Comparison of ENCODE assay signal across 2 cellular contexts in genomic region chr9:125681657-125682056, GRCh38.
TF ChIP-seq lines count a peak whose summit lies in the region.

No MANE protein-coding gene starts in this region.

TF ChIP-seq in HepG2, 621 proteins besides CTCF, POLR2A, EP300 and RAD21 (continued from another document and continues in another):
- TF ChIP-seq, protein P1, sequence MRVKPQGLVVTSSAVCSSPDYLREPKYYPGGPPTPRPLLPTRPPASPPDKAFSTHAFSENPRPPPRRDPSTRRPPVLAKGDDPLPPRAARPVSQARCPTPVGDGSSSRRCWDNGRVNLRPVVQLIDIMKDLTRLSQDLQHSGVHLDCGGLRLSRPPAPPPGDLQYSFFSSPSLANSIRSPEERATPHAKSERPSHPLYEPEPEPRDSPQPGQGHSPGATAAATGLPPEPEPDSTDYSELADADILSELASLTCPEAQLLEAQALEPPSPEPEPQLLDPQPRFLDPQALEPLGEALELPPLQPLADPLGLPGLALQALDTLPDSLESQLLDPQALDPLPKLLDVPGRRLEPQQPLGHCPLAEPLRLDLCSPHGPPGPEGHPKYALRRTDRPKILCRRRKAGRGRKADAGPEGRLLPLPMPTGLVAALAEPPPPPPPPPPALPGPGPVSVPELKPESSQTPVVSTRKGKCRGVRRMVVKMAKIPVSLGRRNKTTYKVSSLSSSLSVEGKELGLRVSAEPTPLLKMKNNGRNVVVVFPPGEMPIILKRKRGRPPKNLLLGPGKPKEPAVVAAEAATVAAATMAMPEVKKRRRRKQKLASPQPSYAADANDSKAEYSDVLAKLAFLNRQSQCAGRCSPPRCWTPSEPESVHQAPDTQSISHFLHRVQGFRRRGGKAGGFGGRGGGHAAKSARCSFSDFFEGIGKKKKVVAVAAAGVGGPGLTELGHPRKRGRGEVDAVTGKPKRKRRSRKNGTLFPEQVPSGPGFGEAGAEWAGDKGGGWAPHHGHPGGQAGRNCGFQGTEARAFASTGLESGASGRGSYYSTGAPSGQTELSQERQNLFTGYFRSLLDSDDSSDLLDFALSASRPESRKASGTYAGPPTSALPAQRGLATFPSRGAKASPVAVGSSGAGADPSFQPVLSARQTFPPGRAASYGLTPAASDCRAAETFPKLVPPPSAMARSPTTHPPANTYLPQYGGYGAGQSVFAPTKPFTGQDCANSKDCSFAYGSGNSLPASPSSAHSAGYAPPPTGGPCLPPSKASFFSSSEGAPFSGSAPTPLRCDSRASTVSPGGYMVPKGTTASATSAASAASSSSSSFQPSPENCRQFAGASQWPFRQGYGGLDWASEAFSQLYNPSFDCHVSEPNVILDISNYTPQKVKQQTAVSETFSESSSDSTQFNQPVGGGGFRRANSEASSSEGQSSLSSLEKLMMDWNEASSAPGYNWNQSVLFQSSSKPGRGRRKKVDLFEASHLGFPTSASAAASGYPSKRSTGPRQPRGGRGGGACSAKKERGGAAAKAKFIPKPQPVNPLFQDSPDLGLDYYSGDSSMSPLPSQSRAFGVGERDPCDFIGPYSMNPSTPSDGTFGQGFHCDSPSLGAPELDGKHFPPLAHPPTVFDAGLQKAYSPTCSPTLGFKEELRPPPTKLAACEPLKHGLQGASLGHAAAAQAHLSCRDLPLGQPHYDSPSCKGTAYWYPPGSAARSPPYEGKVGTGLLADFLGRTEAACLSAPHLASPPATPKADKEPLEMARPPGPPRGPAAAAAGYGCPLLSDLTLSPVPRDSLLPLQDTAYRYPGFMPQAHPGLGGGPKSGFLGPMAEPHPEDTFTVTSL (CRISPR knock-in tag; IDR thresholded peaks at IDR 0.05; ENCODE audit: borderline replicate concordance) = peak; percentile 16; the same call in 1 of the 2 replicates
- TF ChIP-seq MIXL1 (CRISPR knock-in tag; IDR thresholded peaks at IDR 0.05) = no peak
- TF ChIP-seq PLSCR1 (CRISPR knock-in tag; IDR thresholded peaks at IDR 0.05; ENCODE audit: borderline replicate concordance) = no peak
- no peak for TF ChIP-seq MEIS1 (CRISPR knock-in tag; IDR thresholded peaks at IDR 0.05; ENCODE audit: borderline replicate concordance)
- TF ChIP-seq, protein P2, sequence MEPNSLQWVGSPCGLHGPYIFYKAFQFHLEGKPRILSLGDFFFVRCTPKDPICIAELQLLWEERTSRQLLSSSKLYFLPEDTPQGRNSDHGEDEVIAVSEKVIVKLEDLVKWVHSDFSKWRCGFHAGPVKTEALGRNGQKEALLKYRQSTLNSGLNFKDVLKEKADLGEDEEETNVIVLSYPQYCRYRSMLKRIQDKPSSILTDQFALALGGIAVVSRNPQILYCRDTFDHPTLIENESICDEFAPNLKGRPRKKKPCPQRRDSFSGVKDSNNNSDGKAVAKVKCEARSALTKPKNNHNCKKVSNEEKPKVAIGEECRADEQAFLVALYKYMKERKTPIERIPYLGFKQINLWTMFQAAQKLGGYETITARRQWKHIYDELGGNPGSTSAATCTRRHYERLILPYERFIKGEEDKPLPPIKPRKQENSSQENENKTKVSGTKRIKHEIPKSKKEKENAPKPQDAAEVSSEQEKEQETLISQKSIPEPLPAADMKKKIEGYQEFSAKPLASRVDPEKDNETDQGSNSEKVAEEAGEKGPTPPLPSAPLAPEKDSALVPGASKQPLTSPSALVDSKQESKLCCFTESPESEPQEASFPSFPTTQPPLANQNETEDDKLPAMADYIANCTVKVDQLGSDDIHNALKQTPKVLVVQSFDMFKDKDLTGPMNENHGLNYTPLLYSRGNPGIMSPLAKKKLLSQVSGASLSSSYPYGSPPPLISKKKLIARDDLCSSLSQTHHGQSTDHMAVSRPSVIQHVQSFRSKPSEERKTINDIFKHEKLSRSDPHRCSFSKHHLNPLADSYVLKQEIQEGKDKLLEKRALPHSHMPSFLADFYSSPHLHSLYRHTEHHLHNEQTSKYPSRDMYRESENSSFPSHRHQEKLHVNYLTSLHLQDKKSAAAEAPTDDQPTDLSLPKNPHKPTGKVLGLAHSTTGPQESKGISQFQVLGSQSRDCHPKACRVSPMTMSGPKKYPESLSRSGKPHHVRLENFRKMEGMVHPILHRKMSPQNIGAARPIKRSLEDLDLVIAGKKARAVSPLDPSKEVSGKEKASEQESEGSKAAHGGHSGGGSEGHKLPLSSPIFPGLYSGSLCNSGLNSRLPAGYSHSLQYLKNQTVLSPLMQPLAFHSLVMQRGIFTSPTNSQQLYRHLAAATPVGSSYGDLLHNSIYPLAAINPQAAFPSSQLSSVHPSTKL (CRISPR knock-in tag; IDR thresholded peaks at IDR 0.05) = 0 out of 2 replicates have a peak, but pooled peaks have one; percentile 7
- peak; percentile 30; the same call in 1 of the 2 replicates for TF ChIP-seq ZNF501 (CRISPR knock-in tag; IDR thresholded peaks at IDR 0.05)
- no peak for TF ChIP-seq ATF6 (CRISPR knock-in tag; conservative IDR thresholded peaks at IDR 0.05)
- TF ChIP-seq, protein P3, sequence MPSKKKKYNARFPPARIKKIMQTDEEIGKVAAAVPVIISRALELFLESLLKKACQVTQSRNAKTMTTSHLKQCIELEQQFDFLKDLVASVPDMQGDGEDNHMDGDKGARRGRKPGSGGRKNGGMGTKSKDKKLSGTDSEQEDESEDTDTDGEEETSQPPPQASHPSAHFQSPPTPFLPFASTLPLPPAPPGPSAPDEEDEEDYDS (CRISPR knock-in tag; IDR thresholded peaks at IDR 0.05) = no peak
- no peak for TF ChIP-seq ZNF260 (CRISPR knock-in tag; IDR thresholded peaks at IDR 0.05; ENCODE audit: borderline replicate concordance, low read depth)
- no peak for TF ChIP-seq ZNF780A (CRISPR knock-in tag; IDR thresholded peaks at IDR 0.05)
- TF ChIP-seq ZNF44 (CRISPR knock-in tag; IDR thresholded peaks at IDR 0.05) = no peak
- TF ChIP-seq TBX2 (CRISPR knock-in tag; IDR thresholded peaks at IDR 0.05; ENCODE audit: borderline replicate concordance) = peak; percentile 21; the same call in 1 of the 2 replicates

TF ChIP-seq in WTC11, 78 proteins besides CTCF, POLR2A, EP300 and RAD21 (continued from another document):
- TF ChIP-seq SMAD4 (CRISPR knock-in tag; IDR thresholded peaks at IDR 0.05) (no peak), EMX1 (CRISPR knock-in tag; IDR thresholded peaks at IDR 0.05) (no peak), ATF6 (CRISPR knock-in tag; IDR thresholded peaks at IDR 0.05) (no peak)
- TF ChIP-seq, protein P4, sequence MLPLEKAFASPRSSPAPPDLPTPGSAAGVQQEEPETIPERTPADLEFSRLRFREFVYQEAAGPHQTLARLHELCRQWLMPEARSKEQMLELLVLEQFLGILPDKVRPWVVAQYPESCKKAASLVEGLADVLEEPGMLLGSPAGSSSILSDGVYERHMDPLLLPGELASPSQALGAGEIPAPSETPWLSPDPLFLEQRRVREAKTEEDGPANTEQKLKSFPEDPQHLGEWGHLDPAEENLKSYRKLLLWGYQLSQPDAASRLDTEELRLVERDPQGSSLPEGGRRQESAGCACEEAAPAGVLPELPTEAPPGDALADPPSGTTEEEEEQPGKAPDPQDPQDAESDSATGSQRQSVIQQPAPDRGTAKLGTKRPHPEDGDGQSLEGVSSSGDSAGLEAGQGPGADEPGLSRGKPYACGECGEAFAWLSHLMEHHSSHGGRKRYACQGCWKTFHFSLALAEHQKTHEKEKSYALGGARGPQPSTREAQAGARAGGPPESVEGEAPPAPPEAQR (CRISPR knock-in tag; IDR thresholded peaks at IDR 0.05) = no peak
TF ChIP-seq in WTC11: peak in this region for 0.
